15 cellular contexts compared by ENCODE assay signal in the genomic region with DNA sequence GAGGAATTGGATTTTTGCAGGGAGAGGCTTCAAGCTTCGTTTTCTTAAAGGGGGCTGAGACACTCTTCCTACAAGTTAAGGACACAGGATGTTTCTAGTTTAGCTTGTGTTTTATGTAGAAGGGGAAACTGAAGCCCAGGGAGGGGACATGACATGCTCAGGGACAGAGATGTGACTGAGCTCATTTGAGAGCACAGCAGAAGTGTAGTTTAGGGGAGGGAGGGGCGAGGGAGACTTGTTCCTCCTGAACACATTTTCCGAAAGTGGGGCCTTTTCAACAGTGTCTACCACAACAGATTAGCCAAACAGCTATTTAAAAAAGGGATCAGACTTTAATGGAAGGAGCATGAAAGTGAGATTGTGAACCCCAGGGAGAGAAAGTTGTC.
DNase-seq lines count a peak whose midpoint lies in the region; ATAC-seq and TF ChIP-seq lines count a peak whose summit lies in the region.
"Had no signal": no experiment of that assay in that cellular context is flagged by ENCODE, and none has a peak within 500 bp of the region (broad histone marks: within the 10 kb centered on the region; RNA-seq: fewer than 3 reads in every experiment).

No MANE protein-coding gene starts in this region.

- no peak for ATAC-seq in GM19455 (IDR thresholded peaks at IDR 0.05; ENCODE audit: unreplicated experiment)
- ATAC-seq: activated naive CD8-positive, alpha-beta T cell treated with anti-CD3 and anti-CD28 coated beads, Interleukin-2, amount 50 U/mL, for 24 hours had no signal

- H3K4me3 ChIP-seq in SJSA1 (no peak overlapping the region), esophagus muscularis mucosa (no peak overlapping the region), thyroid gland (replicated peaks in 1 of 3) (no peak overlapping the region), Karpas-422 (ENCODE audit: low read length) (no peak overlapping the region)

- H3K27me3 Mint-ChIP-seq in nephron progenitor cell (ENCODE audit: low read depth, poor library complexity) = no peaks in the 10 kb centered on the region
- H3K27me3 Mint-ChIP-seq in immature natural killer cell (ENCODE audit: low read depth in 3 of 3) = peaks cover 0 to 8% (median 3%) of the 10 kb centered on the region in 3 donors

- H3K27me3 ChIP-seq in SJSA1 (replicated peaks) (no peaks in the 10 kb centered on the region), esophagus muscularis mucosa (no peaks in the 10 kb centered on the region), thyroid gland (no peaks in the 10 kb centered on the region), Karpas-422 (ENCODE audit: low read length) (no peaks in the 10 kb centered on the region)

- DNase-seq in SJSA1 (ENCODE audit: low read depth in 1 of 2, low spot score in 2 of 2) = no peak
- DNase-seq in esophagus muscularis mucosa (ENCODE audit: extremely low spot score) = no peak
- DNase-seq in nephron progenitor cell = no peak
- DNase-seq in thyroid gland = no peak
- no peak for DNase-seq in immature natural killer cell
- DNase-seq in Karpas-422 = no peak
- no peak for DNase-seq in NCI-H524 treated with DMSO at 0.1 percent for 48 hours (lab: John Stamatoyannopoulos, UW)
- DNase-seq: activated naive CD8-positive, alpha-beta T cell treated with anti-CD3 and anti-CD28 coated beads, Interleukin-2, amount 50 U/mL, for 24 hours; dermis blood vessel endothelial cell; foreskin melanocyte; NCI-H1436; NCI-H69; stimulated activated CD4-positive, alpha-beta T cell treated with anti-CD3 and anti-CD28 coated beads, Interleukin-4, amount 100 ng/mL, for 24 hours; stimulated activated naive CD4-positive, alpha-beta T cell had no signal

- H3K9me3 Mint-ChIP-seq in nephron progenitor cell (peaks cover 5% of the 10 kb centered on the region), immature natural killer cell (no peaks in the 10 kb centered on the region)

- H3K4me3 Mint-ChIP-seq in nephron progenitor cell = peak overlapping the region; percentile 75
- no peak overlapping the region for H3K4me3 Mint-ChIP-seq in immature natural killer cell
- H3K4me3 Mint-ChIP-seq: activated naive CD8-positive, alpha-beta T cell treated with anti-CD3 and anti-CD28 coated beads, Interleukin-2, amount 50 U/mL, for 24 hours had no signal

- H3K9me3 ChIP-seq in SJSA1 (replicated peaks) (peaks cover 12% of the 10 kb centered on the region), esophagus muscularis mucosa (peaks cover 0 to 8% (median 3%) of the 10 kb centered on the region in 4 donors), thyroid gland (no peaks in the 10 kb centered on the region), Karpas-422 (ENCODE audit: low read length) (no peaks in the 10 kb centered on the region)

- 34% methylated on average over 3 of the region's 3 CpGs for WGBS in esophagus muscularis mucosa
- 42 to 44% methylated on average over 3 of the region's 3 CpGs for WGBS in thyroid gland, 2 donors

- H3K4me1 Mint-ChIP-seq in nephron progenitor cell (peaks cover 19% of the 10 kb centered on the region), immature natural killer cell (no peaks in the 10 kb centered on the region)

- H3K79me2 ChIP-seq in Karpas-422 (ENCODE audit: low read length) = no peaks in the 10 kb centered on the region

- no peak overlapping the region for H3K9ac ChIP-seq in Karpas-422 (ENCODE audit: low read length)

- H4K20me1 ChIP-seq in Karpas-422 (ENCODE audit: insufficient read depth, low read depth, low read length) = no peaks in the 10 kb centered on the region

- H3K4me1 ChIP-seq in SJSA1 (replicated peaks) (peaks cover 25% of the 10 kb centered on the region), esophagus muscularis mucosa (peaks cover 64 to 91% (median 85%) of the 10 kb centered on the region in 4 donors), thyroid gland (peaks cover 25 to 56% of the 10 kb centered on the region in 2 donors), Karpas-422 (ENCODE audit: low read length) (no peaks in the 10 kb centered on the region)

- intact Hi-C loops in esophagus muscularis mucosa (cut with DNase I) (loop anchor here (10.0 kb wide), 1 partner anchor 172 kb away; no protein-coding TSS in a partner anchor), thyroid gland (cut with DNase I) (no loop called here)

- H3K4me2 ChIP-seq in Karpas-422 (ENCODE audit: low read depth, low read length, poor library complexity, severe bottlenecking) = no peak overlapping the region

- H3K27ac Mint-ChIP-seq in nephron progenitor cell (peak overlapping the region; percentile 98), immature natural killer cell (no peak overlapping the region)
- H3K27ac Mint-ChIP-seq: activated naive CD8-positive, alpha-beta T cell treated with anti-CD3 and anti-CD28 coated beads, Interleukin-2, amount 50 U/mL, for 24 hours had no signal

- TF ChIP-seq POLR2A in esophagus muscularis mucosa (IDR thresholded peaks at IDR 0.05; ENCODE audit: low read depth) (no peak), thyroid gland (IDR thresholded peaks at IDR 0.05) (no peak)

- TF ChIP-seq CTCF in esophagus muscularis mucosa (IDR thresholded peaks at IDR 0.05) = no peak
- TF ChIP-seq CTCF in nephron progenitor cell (IDR thresholded peaks at IDR 0.05) = no peak
- no peak for TF ChIP-seq CTCF in thyroid gland (IDR thresholded peaks at IDR 0.05)

- H3K36me3 Mint-ChIP-seq in nephron progenitor cell (ENCODE audit: low read depth) (no peaks in the 10 kb centered on the region), immature natural killer cell (no peaks in the 10 kb centered on the region)

- H3K36me3 ChIP-seq in SJSA1 = no peaks in the 10 kb centered on the region
- H3K36me3 ChIP-seq in esophagus muscularis mucosa = no peaks in the 10 kb centered on the region
- no peaks in the 10 kb centered on the region for H3K36me3 ChIP-seq in thyroid gland
- no peaks in the 10 kb centered on the region for H3K36me3 ChIP-seq in Karpas-422 (ENCODE audit: insufficient read depth, low read length)

- no peak overlapping the region for H2AFZ ChIP-seq in Karpas-422 (ENCODE audit: low read length)

- H3K27ac ChIP-seq in SJSA1 (peak overlapping the region; percentile 87), esophagus muscularis mucosa (replicated peaks in 1 of 4) (peak overlapping the region; percentile 84 to 89 (median 87)), thyroid gland (peak overlapping the region; percentile 72 to 92 (median 89)), Karpas-422 (ENCODE audit: low read length) (no peak overlapping the region)

- no peak for TF ChIP-seq EP300 in esophagus muscularis mucosa (IDR thresholded peaks at IDR 0.05)

- H3K9me2 ChIP-seq in Karpas-422 (replicated peaks; ENCODE audit: insufficient read depth, low read length) = no peaks in the 10 kb centered on the region
